In the genomic region with DNA sequence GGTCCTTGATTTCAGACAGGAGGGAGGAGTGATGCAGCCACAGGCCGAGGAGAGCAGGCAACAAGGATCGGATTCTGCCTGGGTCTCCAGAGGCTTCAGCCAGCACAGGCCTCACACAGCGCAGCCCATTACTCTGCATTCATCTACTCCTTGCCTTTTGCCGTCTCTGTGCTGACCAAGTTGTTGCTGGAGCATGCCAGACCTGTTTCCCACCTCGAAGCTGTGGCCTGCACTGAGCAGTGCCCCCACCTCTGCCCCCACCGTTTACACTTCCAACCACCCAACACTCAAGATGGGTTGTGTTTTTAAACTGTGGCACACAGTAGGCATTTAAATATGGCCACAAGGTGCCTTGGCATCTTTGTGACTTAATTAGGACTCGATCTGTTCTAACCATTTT, we compare ENCODE assay signal across 18 cellular contexts. TPM values are rescaled to one million over a fixed set of nuclear protein-coding genes. Genes with fewer than 3 reads are reported as not detected.
DNase-seq lines count a peak whose midpoint lies in the region; ATAC-seq and TF ChIP-seq lines count a peak whose summit lies in the region.
"Had no signal": no experiment of that assay in that cellular context is flagged by ENCODE, and none has a peak within 500 bp of the region (broad histone marks: within the 10 kb centered on the region; RNA-seq: fewer than 3 reads in every experiment).

No MANE protein-coding gene starts in this region.

- H3K23ac ChIP-seq in IMR-90 (ENCODE audit: low read depth, low read length): no peak overlapping the region

- H3K4me1 Mint-ChIP-seq in WTC11 (peaks cover 9% of the 10 kb centered on the region), nephron (peaks cover 10% of the 10 kb centered on the region), HFFc6 (ENCODE audit: low read depth) (peaks cover 10% of the 10 kb centered on the region; the same call in 1 of the 2 replicates)

- H2BK120ac ChIP-seq in IMR-90 (ENCODE audit: low read depth, low read length): no peak overlapping the region

- TF ChIP-seq CTCF in IMR-90 (conservative IDR thresholded peaks at IDR 0.05; ENCODE audit: low read depth, low read length) (no peak), WTC11 (IDR thresholded peaks at IDR 0.05) (no peak), nephron (IDR thresholded peaks at IDR 0.05; ENCODE audit: unreplicated experiment in 3 of 3) (no peak), osteoblast (IDR thresholded peaks at IDR 0.05; ENCODE audit: extremely low read depth, low read depth, low read length) (no peak), HFFc6 (IDR thresholded peaks at IDR 0.05) (no peak)

- dilution Hi-C loops in IMR-90 (cut with HindIII; ENCODE audit: low sequenced_read_pairs, unreplicated experiment): no loop called here

- H3K14ac ChIP-seq in IMR-90 (replicated peaks; ENCODE audit: low read depth, low read length): no peak overlapping the region

- no peaks in the 10 kb centered on the region for H3K79me2 ChIP-seq in osteoblast (ENCODE audit: insufficient read depth, low read length)

- no peak overlapping the region for H2AK9ac ChIP-seq in IMR-90 (replicated peaks; ENCODE audit: low read depth, low read length, poor library complexity)

- H3K79me1 ChIP-seq in IMR-90 (ENCODE audit: low read depth in 1 of 2, low read length in 2 of 2): no peaks in the 10 kb centered on the region

- H3K4me2 ChIP-seq in IMR-90 (ENCODE audit: low read depth, low read length) (no peak overlapping the region), osteoblast (ENCODE audit: insufficient read depth, low read length) (no peak overlapping the region)
- H3K4me2 ChIP-seq: KMS-11 had no signal

- no peak overlapping the region for H2BK20ac ChIP-seq in IMR-90 (ENCODE audit: low read depth, low read length)

- DNase-seq in IMR-90 (no peak), WTC11 (ENCODE audit: low spot score) (no peak), osteoblast (ENCODE audit: insufficient read length, low spot score, missing footprints) (peak; percentile 21), HuH-7 (ENCODE audit: low spot score) (no peak), dedifferentiated amniotic fluid mesenchymal stem cell (ENCODE audit: extremely low spot score) (no peak), HFFc6 (no peak)
- DNase-seq: AML-193; Caco-2; CD4-positive, alpha-beta T cell; DMS79 treated with DMSO at 0.1 percent for 48 hours; GF-D8 had no signal

- H3K27ac Mint-ChIP-seq in WTC11: peak overlapping the region; percentile 67
- peak overlapping the region in 2 of 3 experiments; percentile 62 to 97 for H3K27ac Mint-ChIP-seq in nephron
- H3K27ac Mint-ChIP-seq in HFFc6: no peak overlapping the region
- H3K27ac Mint-ChIP-seq: CD4-positive, alpha-beta T cell had no signal

- no peak overlapping the region for H3K56ac ChIP-seq in IMR-90 (ENCODE audit: extremely low read depth, insufficient read depth, low read length)

- no peaks in the 10 kb centered on the region for H3K9me1 ChIP-seq in IMR-90 (ENCODE audit: insufficient read depth, low read length)

- BruUV-seq in IMR-90 (replicated peaks; lab: Mats Ljungman, UMichigan): no TSS peak

- H2AFZ ChIP-seq in IMR-90 (replicated peaks; ENCODE audit: low read length, poor library complexity) (no peak overlapping the region), osteoblast (ENCODE audit: low read length) (no peak overlapping the region)

- H3K27ac ChIP-seq in IMR-90 (ENCODE audit: insufficient read depth, low read length): no peak overlapping the region
- H3K27ac ChIP-seq in osteoblast (ENCODE audit: low read depth, low read length): no peak overlapping the region
- H3K27ac ChIP-seq: C4-2B, HL-60, KMS-11 had no signal

- H2BK15ac ChIP-seq in IMR-90 (ENCODE audit: low read depth, low read length): no peak overlapping the region

- intact Hi-C loops in IMR-90 (cut with micrococcal nuclease): no loop called here

- in situ Hi-C loops in IMR-90 (cut with MboI; ENCODE audit: low sequenced_read_pairs): no loop called here

- H3K4me3 ChIP-seq in IMR-90 (ENCODE audit: insufficient read depth, low read depth, low read length) (no peak overlapping the region), osteoblast (ENCODE audit: insufficient read depth, low read length) (no peak overlapping the region)
- H3K4me3 ChIP-seq: HAP-1 had no signal

- H3K18ac ChIP-seq in IMR-90 (ENCODE audit: low read depth, low read length): no peak overlapping the region

- H3K9me3 Mint-ChIP-seq in WTC11 (peaks cover 8% of the 10 kb centered on the region), nephron (no peaks in the 10 kb centered on the region), HFFc6 (peaks cover 7% of the 10 kb centered on the region; the same call in 1 of the 2 replicates)
- H3K9me3 Mint-ChIP-seq: CD4-positive, alpha-beta T cell had no signal

- H3K4me3 Mint-ChIP-seq in WTC11 (no peak overlapping the region), nephron (no peak overlapping the region), HFFc6 (no peak overlapping the region)
- H3K4me3 Mint-ChIP-seq: CD4-positive, alpha-beta T cell had no signal

- no peaks in the 10 kb centered on the region for H3K36me3 Mint-ChIP-seq in WTC11
- no peaks in the 10 kb centered on the region for H3K36me3 Mint-ChIP-seq in nephron (ENCODE audit: low read depth)
- H3K36me3 Mint-ChIP-seq in HFFc6 (ENCODE audit: low read depth): peaks cover 5% of the 10 kb centered on the region; the same call in 1 of the 2 replicates

- CTCF ChIA-PET in IMR-90 (lab: Yijun Ruan, JAX): no interaction called here
- CTCF ChIA-PET in WTC11 (lab: Charles Lee): interaction anchor here (1.8 to 2.1 kb wide), 2 partner anchors 82 to 97 kb away, joined by 6 to 15 read pairs; no protein-coding TSS in a partner anchor

- 88% methylated on average over 1 of the region's 7 CpGs; no CpG with 5 or more reads in 1 of the 2 experiments for WGBS in IMR-90 (ENCODE audit: extremely low coverage in 2 of 2, insufficient read length in 1 of 2), 2 experiments

- 0 out of 2 replicates have a peak overlapping the region, but pooled peaks have one; percentile 4 for H2AK5ac ChIP-seq in IMR-90 (ENCODE audit: low read depth, low read length)

- TF ChIP-seq RAD21 in IMR-90 (IDR thresholded peaks at IDR 0.05; ENCODE audit: low read length): no peak

- H3K27me3 ChIP-seq in IMR-90 (ENCODE audit: control insufficient read depth, insufficient read depth, low read length) (peaks cover 11% of the 10 kb centered on the region), osteoblast (ENCODE audit: insufficient read depth, low read length) (no peaks in the 10 kb centered on the region)

- H2BK5ac ChIP-seq in IMR-90 (ENCODE audit: low read depth, low read length, poor library complexity, severe bottlenecking): no peak overlapping the region

- H4K20me1 ChIP-seq in IMR-90 (ENCODE audit: insufficient read depth, low read length) (no peaks in the 10 kb centered on the region), osteoblast (ENCODE audit: insufficient read depth, low read length) (no peaks in the 10 kb centered on the region)

- H3K27me3 Mint-ChIP-seq in WTC11 (ENCODE audit: low read depth) (no peaks in the 10 kb centered on the region; the same call in 1 of the 2 replicates), nephron (ENCODE audit: low read depth) (peaks cover 7% of the 10 kb centered on the region), HFFc6 (ENCODE audit: insufficient read depth) (peaks cover 15% of the 10 kb centered on the region)
- H3K27me3 Mint-ChIP-seq: CD4-positive, alpha-beta T cell had no signal

- H4K91ac ChIP-seq in IMR-90 (ENCODE audit: insufficient read depth, low read depth, low read length): no peak overlapping the region

- no peak overlapping the region for H4K8ac ChIP-seq in IMR-90 (ENCODE audit: low read depth in 2 of 2, low read length in 2 of 2)

- no peak overlapping the region for H3K4ac ChIP-seq in IMR-90 (ENCODE audit: low read depth, low read length)

- H4K5ac ChIP-seq in IMR-90 (ENCODE audit: low read depth, low read length): no peak overlapping the region

- H3K9me3 ChIP-seq in IMR-90 (ENCODE audit: control insufficient read depth, insufficient read depth, low read length) (peaks cover 7% of the 10 kb centered on the region), osteoblast (ENCODE audit: low read depth, low read length) (no peaks in the 10 kb centered on the region)
- H3K9me3 ChIP-seq: Caco-2, HAP-1 had no signal

- peaks cover 7% of the 10 kb centered on the region; the same call in 1 of the 2 replicates for H3K4me1 ChIP-seq in IMR-90 (ENCODE audit: control insufficient read depth, insufficient read depth, low read length)
- H3K4me1 ChIP-seq in osteoblast (ENCODE audit: insufficient read depth, low read length): no peaks in the 10 kb centered on the region
- H3K4me1 ChIP-seq: HAP-1 had no signal

- ATAC-seq in IMR-90 (ENCODE audit: low read depth): no peak
- ATAC-seq in WTC11: no peak

- POLR2A ChIA-PET in IMR-90 (lab: Charles Lee; ENCODE audit: unreplicated experiment) (interaction anchor here (1.8 kb wide), 1 partner anchor 19 kb away, joined by 18 read pairs; the partner anchor contains the start of gene SOCS1), WTC11 (lab: Charles Lee) (no interaction called here)

- no peak for TF ChIP-seq POLR2A in IMR-90 (IDR thresholded peaks at IDR 0.05; ENCODE audit: low read depth, low read length)

- H3K36me3 ChIP-seq in IMR-90 (ENCODE audit: control insufficient read depth, insufficient read depth, low read length): no peaks in the 10 kb centered on the region
- H3K36me3 ChIP-seq in osteoblast (ENCODE audit: insufficient read depth, low read length): no peaks in the 10 kb centered on the region
- H3K36me3 ChIP-seq: HAP-1 had no signal

- H3K9ac ChIP-seq in IMR-90 (ENCODE audit: low read depth, low read length): no peak overlapping the region
- H3K9ac ChIP-seq: KMS-11 had no signal

RNA-seq across cellular contexts. Expression of gene PRM2, which starts 1.3 kb away (rescaled TPM):
- total RNA-seq in IMR-90 (2012; rRNA removed): not detected in 2 replicates
- not detected in 2 replicates for polyA plus RNA-seq in IMR-90 (2012; rRNA removed)
- not detected in 2 replicates for polyA plus RNA-seq in IMR-90 (2012; cell fraction: cytosol; rRNA removed)
- polyA plus RNA-seq in IMR-90 (2012; cell fraction: nucleus; rRNA removed; ENCODE audit: low replicate concordance): not detected in 2 replicates
- not detected in 3 replicates for total RNA-seq in WTC11 (2021)
- not detected in 2 replicates for total RNA-seq in osteoblast
- not detected for total RNA-seq in HFFc6 (2021; fragmentation: NEBNext Ultra II Directional; extraction: Animal tissue kit (Norgen Biotek cat#: 25700))
- total RNA-seq: Caco-2; CD4-positive, alpha-beta T cell; H4 had no signal
- polyA plus RNA-seq: BJ had no signal

RNA-seq across cellular contexts. Expression of gene PRM3, which starts 1.5 kb away (rescaled TPM):
- total RNA-seq in IMR-90 (2012; rRNA removed) (not detected in 2 replicates), WTC11 (2021) (not detected in 3 replicates), osteoblast (not detected in 2 replicates)
- not detected in 2 replicates for polyA plus RNA-seq in IMR-90 (2012; rRNA removed)
- not detected in 2 replicates for polyA plus RNA-seq in IMR-90 (2012; cell fraction: cytosol; rRNA removed)
- polyA plus RNA-seq in IMR-90 (2012; cell fraction: nucleus; rRNA removed; ENCODE audit: low replicate concordance): not detected in 2 replicates
- not detected for total RNA-seq in HFFc6 (2021; fragmentation: NEBNext Ultra II Directional; extraction: Animal tissue kit (Norgen Biotek cat#: 25700))
- total RNA-seq: Caco-2; CD4-positive, alpha-beta T cell; H4 had no signal
- polyA plus RNA-seq: BJ had no signal

RNA-seq across cellular contexts. Expression of gene TNP2, which starts 5.8 kb away (rescaled TPM):
- not detected in 2 replicates for total RNA-seq in IMR-90 (2012; rRNA removed)
- polyA plus RNA-seq in IMR-90 (2012; rRNA removed): not detected in 2 replicates
- not detected in 2 replicates for polyA plus RNA-seq in IMR-90 (2012; cell fraction: cytosol; rRNA removed)
- not detected in 2 replicates for polyA plus RNA-seq in IMR-90 (2012; cell fraction: nucleus; rRNA removed; ENCODE audit: low replicate concordance)
- total RNA-seq in WTC11 (2021): not detected in 3 replicates
- total RNA-seq in osteoblast: not detected in 2 replicates
- not detected for total RNA-seq in HFFc6 (2021; fragmentation: NEBNext Ultra II Directional; extraction: Animal tissue kit (Norgen Biotek cat#: 25700))
- total RNA-seq: Caco-2; CD4-positive, alpha-beta T cell; H4 had no signal
- polyA plus RNA-seq: BJ had no signal

RNA-seq across cellular contexts. Expression of gene PRM1, which starts 6.2 kb away (rescaled TPM):
- not detected in 2 replicates for total RNA-seq in IMR-90 (2012; rRNA removed)
- polyA plus RNA-seq in IMR-90 (2012; rRNA removed): not detected in 2 replicates
- polyA plus RNA-seq in IMR-90 (2012; cell fraction: cytosol; rRNA removed): not detected in 2 replicates
- not detected in 2 replicates for polyA plus RNA-seq in IMR-90 (2012; cell fraction: nucleus; rRNA removed; ENCODE audit: low replicate concordance)
- 0.48 TPM in 1 of 3 replicates, not detected in the others for total RNA-seq in WTC11 (2021)
- not detected in 2 replicates for total RNA-seq in osteoblast
- total RNA-seq in HFFc6 (2021; fragmentation: NEBNext Ultra II Directional; extraction: Animal tissue kit (Norgen Biotek cat#: 25700)): not detected
- total RNA-seq: Caco-2; CD4-positive, alpha-beta T cell; H4 had no signal
- polyA plus RNA-seq: BJ had no signal

RNA-seq across cellular contexts. Expression of gene SOCS1, which starts 19.0 kb away (rescaled TPM):
- total RNA-seq in IMR-90 (2012; rRNA removed): 2.0 and 2.2 TPM in 2 replicates
- polyA plus RNA-seq in IMR-90 (2012; rRNA removed): 19.9 and 22.0 TPM in 2 replicates
- 42.9 and 94.9 TPM in 2 replicates for polyA plus RNA-seq in IMR-90 (2012; cell fraction: cytosol; rRNA removed)
- 109 and 179 TPM in 2 replicates for polyA plus RNA-seq in IMR-90 (2012; cell fraction: nucleus; rRNA removed; ENCODE audit: low replicate concordance)
- 62.3 to 67.1 TPM (median 62.5 TPM) in 3 replicates for total RNA-seq in WTC11 (2021)
- 1.1 and 1.8 TPM in 2 replicates for total RNA-seq in osteoblast
- total RNA-seq in HFFc6 (2021; fragmentation: NEBNext Ultra II Directional; extraction: Animal tissue kit (Norgen Biotek cat#: 25700)): 1 to 10 TPM; 3.8 to 6.7 (median 5.9) TPM
